ENCODE assay signal across 24 cellular contexts in the genomic region with DNA sequence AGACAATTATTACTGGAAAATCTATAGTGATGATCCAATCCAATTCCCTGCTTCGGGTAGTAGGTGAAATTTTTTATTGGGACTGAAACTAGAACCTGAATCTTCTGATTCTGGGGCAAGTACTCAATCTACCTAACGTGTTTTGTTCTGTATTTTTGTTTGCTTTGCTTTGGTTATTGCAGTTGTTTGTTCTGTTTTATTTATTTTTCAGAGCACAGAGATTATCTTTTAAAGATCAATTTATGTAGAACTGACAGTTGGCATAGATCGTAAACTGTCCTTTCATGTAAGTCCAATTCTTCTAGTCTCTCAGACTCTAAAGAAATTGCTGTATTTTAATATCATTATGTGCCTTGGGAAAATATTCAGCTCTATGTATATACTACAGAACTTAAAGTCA.
"Had no signal": no experiment of that assay in that cellular context is flagged by ENCODE, and none has a peak within 500 bp of the region (broad histone marks: within the 10 kb centered on the region; RNA-seq: fewer than 3 reads in every experiment).

No MANE protein-coding gene starts in this region.

- DNase-seq: colonic mucosa; cortex of kidney; dermis blood vessel endothelial cell; dorsolateral prefrontal cortex; effector CD4-positive, alpha-beta T cell; effector CD8-positive, alpha-beta T cell; effector memory CD4-positive, alpha-beta T cell; effector memory CD8-positive, alpha-beta T cell; endodermal cell; erythroblast; esophagus squamous epithelium; foreskin fibroblast; foreskin keratinocyte; foreskin melanocyte; gastrocnemius medialis; glutamatergic neuron; head of caudate nucleus; heart left ventricle; heart right ventricle had no signal

- H3K4me3 ChIP-seq: colonic mucosa, coronary artery, dorsolateral prefrontal cortex, esophagus muscularis mucosa, esophagus squamous epithelium, gastrocnemius medialis, gastroesophageal sphincter, heart left ventricle, heart right ventricle, hepatocyte had no signal

- H3K27ac ChIP-seq: colonic mucosa, coronary artery, dorsolateral prefrontal cortex, epithelial cell of prostate, esophagus muscularis mucosa, esophagus squamous epithelium, foreskin keratinocyte, gastrocnemius medialis, gastroesophageal sphincter, heart left ventricle, heart right ventricle, hepatocyte had no signal
